ENCODE assay signal across 9 cellular contexts in the genomic region with DNA sequence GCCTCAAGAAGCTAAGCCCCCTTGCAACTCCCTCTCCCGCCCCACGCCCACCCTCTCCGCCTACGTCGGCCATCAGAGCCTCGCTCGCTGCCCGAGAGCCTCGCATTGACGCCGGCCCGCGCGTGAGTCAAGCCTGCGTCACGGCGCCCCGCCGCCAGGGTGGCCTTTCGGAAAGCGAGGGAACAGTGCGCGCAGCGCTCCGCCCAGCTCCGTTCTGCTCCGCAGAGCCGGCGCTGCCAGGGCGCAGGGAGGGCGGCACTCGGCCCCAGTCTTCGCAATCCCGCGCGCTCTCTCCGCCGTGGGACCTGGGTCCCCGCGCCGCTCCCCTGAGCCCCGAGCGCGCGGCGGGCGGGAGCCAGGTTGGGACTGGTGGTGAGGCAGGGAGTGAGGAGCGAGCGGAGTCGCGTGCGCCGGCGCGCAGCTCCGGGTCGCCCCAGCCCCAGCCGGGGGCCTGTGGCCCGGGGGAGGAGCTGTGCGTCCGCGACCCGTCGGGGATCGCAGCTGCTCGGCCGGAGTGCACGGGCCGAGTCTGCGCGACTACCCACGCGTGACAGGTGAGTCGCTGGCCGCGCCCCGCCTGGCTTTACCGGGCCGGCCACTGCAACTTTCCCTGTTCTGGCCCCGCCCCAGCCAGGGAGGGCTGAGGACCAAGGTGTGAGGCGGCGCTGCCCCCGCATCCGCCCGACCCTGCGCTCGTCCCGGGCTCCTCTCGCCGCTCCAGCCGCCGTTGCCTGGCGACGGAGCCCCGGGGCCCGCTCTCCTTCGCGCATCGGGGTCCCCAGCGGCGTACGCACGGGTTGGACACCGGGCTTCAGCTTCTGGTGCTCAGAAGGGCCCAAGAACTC. TPM values are rescaled to one million over a fixed set of nuclear protein-coding genes. Genes with fewer than 3 reads are reported as not detected.
DNase-seq lines count a peak whose midpoint lies in the region; ATAC-seq and TF ChIP-seq lines count a peak whose summit lies in the region.
"Had no signal": no experiment of that assay in that cellular context is flagged by ENCODE, and none has a peak within 500 bp of the region (broad histone marks: within the 10 kb centered on the region; RNA-seq: fewer than 3 reads in every experiment).

TSS of gene SLC6A17 (plus strand) at position 165 of the 845 bp plus-strand sequence. CDS start 16,436 bp downstream, outside the sequence.

- TF ChIP-seq CTCF in nephron progenitor cell (IDR thresholded peaks at IDR 0.05) = peak; percentile 27

- no peak within 1 kb of the TSS for H3K27ac Mint-ChIP-seq in nephron progenitor cell

- H3K9me3 Mint-ChIP-seq in nephron progenitor cell = no peaks in the 10 kb centered on the region

- peaks cover 48% of the 10 kb centered on the region for H3K27me3 Mint-ChIP-seq in nephron progenitor cell (ENCODE audit: low read depth, poor library complexity)

- no peak for ATAC-seq in HG03354 (IDR thresholded peaks at IDR 0.05; ENCODE audit: poor library complexity, severe bottlenecking, unreplicated experiment)

- H3K4me3 Mint-ChIP-seq in nephron progenitor cell = peak within 1 kb of the TSS; percentile 66

- H3K36me3 Mint-ChIP-seq in nephron progenitor cell (ENCODE audit: low read depth) = no peaks in the 10 kb centered on the region

- peaks cover 3% of the 10 kb centered on the region for H3K4me1 Mint-ChIP-seq in nephron progenitor cell

- DNase-seq in NCI-H2107 treated with DMSO at 0.1 percent for 48 hours (lab: John Stamatoyannopoulos, UW; ENCODE audit: unreplicated experiment) (peak; percentile 50), NCI-H2107 (lab: John Stamatoyannopoulos, UW) (no peak), RPMI7951 (ENCODE audit: low read depth) (peak; percentile 72), dermis microvascular lymphatic vessel endothelial cell (ENCODE audit: low read depth in 2 of 2) (peak; percentile 21 to 47), nephron progenitor cell (peak; percentile 78), mucosa of gallbladder (ENCODE audit: low spot score) (no peak), NOMO-1 (lab: John Stamatoyannopoulos, UW; ENCODE audit: unreplicated experiment in 2 of 2) (no peak)
- DNase-seq: DND-41 had no signal

RNA-seq across cellular contexts. Expression of gene SLC6A17, which starts in this region (rescaled TPM):
- 1.2 and 1.8 TPM in 2 replicates for total RNA-seq in RPMI7951 (2014; rRNA removed; shearing (Covaris generic))
- 2.4 and 2.7 TPM in 2 replicates for total RNA-seq in dermis microvascular lymphatic vessel endothelial cell
- 0.35 TPM for total RNA-seq in mucosa of gallbladder

Comparison
In these comparisons a context has a peak if more than half of its experiments do, and no peak if none do; other contexts are left out.
1. DNase-seq: peak in NCI-H2107 treated with DMSO at 0.1 percent for 48 hours (single experiment), RPMI7951 (single experiment), dermis microvascular lymphatic vessel endothelial cell (2 of 2) and nephron progenitor cell (single experiment); none in NCI-H2107 (single experiment), mucosa of gallbladder (single experiment) and NOMO-1 (0 of 2).